20 cellular contexts compared by ENCODE assay signal in genomic region chr2:163649080-163649479, GRCh38.
DNase-seq lines count a peak whose midpoint lies in the region; FAIRE-seq and TF ChIP-seq lines count a peak whose summit lies in the region.
"Had no signal": no experiment of that assay in that cellular context is flagged by ENCODE, and none has a peak within 500 bp of the region (broad histone marks: within the 10 kb centered on the region; RNA-seq: fewer than 3 reads in every experiment).

No MANE protein-coding gene starts in this region.

- no peak overlapping the region for H2BK120ac ChIP-seq in H1 (replicated peaks; ENCODE audit: low read depth, low read length)

- H3K36me3 Mint-ChIP-seq in osteocyte (ENCODE audit: unreplicated experiment): peaks cover 1% of the 10 kb centered on the region
- H3K36me3 Mint-ChIP-seq: immature natural killer cell; stimulated activated naive B cell treated with anti-CD40 and anti-IgM and Interleukin-4, amounts not matched to agents 10 μg/mL and 1 μg/mL and 100 μg/mL, for 72 hours had no signal

- no peak for TF ChIP-seq EP300 in H1 (IDR thresholded peaks at IDR 0.05; ENCODE audit: borderline replicate concordance in 1 of 2, low read depth in 2 of 2, low read length in 2 of 2)

- peaks cover 48% of the 10 kb centered on the region for H3K4me1 Mint-ChIP-seq in osteocyte (ENCODE audit: unreplicated experiment)
- H3K4me1 Mint-ChIP-seq: immature natural killer cell; stimulated activated naive B cell treated with anti-CD40 and anti-IgM and Interleukin-4, amounts not matched to agents 10 μg/mL and 1 μg/mL and 100 μg/mL, for 72 hours had no signal

- H4K20me1 ChIP-seq in H1 (replicated peaks in 1 of 2; ENCODE audit: control insufficient read depth in 1 of 2, insufficient read depth in 2 of 2, low read length in 2 of 2) (no peaks in the 10 kb centered on the region), PC-9 (ENCODE audit: insufficient read depth) (no peaks in the 10 kb centered on the region)

- intact Hi-C loops in PC-9 (cut with micrococcal nuclease; ENCODE audit: unreplicated experiment): no loop called here

- no peak overlapping the region for H3K56ac ChIP-seq in H1 (replicated peaks; ENCODE audit: insufficient read length, low read depth, low read length)

- POLR2A ChIA-PET in H1 (lab: Charles Lee; ENCODE audit: partially characterized antibody) (interaction anchor here (1.1 kb wide), 1 partner anchor 414 kb away, joined by 3 read pairs; no protein-coding TSS in a partner anchor), PC-9 (lab: Charles Lee; ENCODE audit: unreplicated experiment) (no interaction called here)

- no peak for TF ChIP-seq CTCF in H1 (IDR thresholded peaks at IDR 0.05; ENCODE audit: control extremely low read depth in 1 of 3, insufficient read depth in 1 of 3, low read depth in 1 of 3, low read length in 3 of 3)
- no peak for TF ChIP-seq CTCF in osteocyte (IDR thresholded peaks at IDR 0.05)
- no peak for TF ChIP-seq CTCF in PC-9 (conservative IDR thresholded peaks at IDR 0.05)

- H3K4me2 ChIP-seq in H1 (ENCODE audit: insufficient read depth in 1 of 2, low read depth in 2 of 2, low read length in 2 of 2): no peak overlapping the region
- H3K4me2 ChIP-seq in PC-9: no peak overlapping the region
- H3K4me2 ChIP-seq: GM23338, SK-N-SH had no signal

- no peak overlapping the region for H3K9ac ChIP-seq in H1 (replicated peaks in 1 of 4; ENCODE audit: extremely low read depth in 1 of 4, low read depth in 3 of 4, low read length in 3 of 4)
- H3K9ac ChIP-seq: SK-N-SH had no signal

- no peak for TF ChIP-seq RAD21 in H1 (IDR thresholded peaks at IDR 0.05 in 1 of 2, conservative IDR thresholded peaks at IDR 0.05 in 1 of 2; ENCODE audit: low read depth in 2 of 2, low read length in 2 of 2)

- no peaks in the 10 kb centered on the region for H3K9me3 Mint-ChIP-seq in osteocyte (ENCODE audit: unreplicated experiment)
- H3K9me3 Mint-ChIP-seq: GM23338; stimulated activated naive B cell treated with anti-CD40 and anti-IgM and Interleukin-4, amounts not matched to agents 10 μg/mL and 1 μg/mL and 100 μg/mL, for 72 hours had no signal

- no peak overlapping the region for H3K23ac ChIP-seq in H1 (ENCODE audit: insufficient read length)

- FAIRE-seq in H54 (lab: Jason Lieb, UNC): peak; percentile 85
- FAIRE-seq in H1 (lab: Jason Lieb, UNC): no peak
- FAIRE-seq: pancreas had no signal

- no peak overlapping the region for H3K18ac ChIP-seq in H1 (ENCODE audit: extremely low read depth, low read length)

- H3K27ac ChIP-seq in H1 (ENCODE audit: low read depth, low read length) (no peak overlapping the region), PC-9 (no peak overlapping the region)
- H3K27ac ChIP-seq: pancreas, upper lobe of right lung had no signal

- H3K36me3 ChIP-seq in H1 (ENCODE audit: control insufficient read depth in 2 of 4, insufficient read depth in 4 of 4, low read length in 3 of 4): no peaks in the 10 kb centered on the region
- H3K36me3 ChIP-seq in PC-9 (ENCODE audit: low read depth): no peaks in the 10 kb centered on the region
- H3K36me3 ChIP-seq: pancreas, upper lobe of right lung had no signal

- H3K27me3 Mint-ChIP-seq in osteocyte (ENCODE audit: unreplicated experiment): no peaks in the 10 kb centered on the region
- H3K27me3 Mint-ChIP-seq: stimulated activated naive B cell treated with anti-CD40 and anti-IgM and Interleukin-4, amounts not matched to agents 10 μg/mL and 1 μg/mL and 100 μg/mL, for 72 hours had no signal

- H3K79me2 ChIP-seq in H1 (ENCODE audit: control insufficient read depth in 1 of 2, insufficient read depth in 2 of 2, low read length in 2 of 2): peaks cover 0 to 17% of the 10 kb centered on the region in 2 experiments; a peak in 2 of 4 replicates
- no peaks in the 10 kb centered on the region for H3K79me2 ChIP-seq in PC-9 (ENCODE audit: low read depth)

- H4K91ac ChIP-seq in H1 (replicated peaks; ENCODE audit: insufficient read length, low read length): no peak overlapping the region

- H3K27me3 ChIP-seq in H1 (replicated peaks in 1 of 4; ENCODE audit: control insufficient read depth in 3 of 4, extremely low read depth in 1 of 4, insufficient read depth in 3 of 4, low read length in 3 of 4) (no peaks in the 10 kb centered on the region), PC-9 (ENCODE audit: insufficient read depth, low read depth) (no peaks in the 10 kb centered on the region)
- H3K27me3 ChIP-seq: pancreas, upper lobe of right lung had no signal

- no peak overlapping the region for H3K4me3 Mint-ChIP-seq in osteocyte (ENCODE audit: unreplicated experiment)
- H3K4me3 Mint-ChIP-seq: activated T-cell treated with anti-CD3 and anti-CD28 coated beads, Interleukin-2, amount 50 U/mL, for 4 hours; GM23338; immature natural killer cell; stimulated activated naive B cell treated with anti-CD40 and anti-IgM and Interleukin-4, amounts not matched to agents 10 μg/mL and 1 μg/mL and 100 μg/mL, for 72 hours had no signal

- BruUV-seq in PC-9 (replicated peaks; lab: Mats Ljungman, UMichigan): no TSS peak

- WGBS in H1 (ENCODE audit: extremely low coverage in 1 of 2, insufficient coverage in 1 of 2, insufficient read length in 1 of 2, insufficient replicate concordance in 2 of 2, low coverage in 1 of 2, low lambda C conversion rate in 2 of 2, missing lambda C conversion rate in 1 of 2), 2 experiments: 80% methylated on average over 1 of the region's 1 CpG; no CpG with 5 or more reads in 1 of the 2 experiments

- no peaks in the 10 kb centered on the region for H3K79me1 ChIP-seq in H1 (ENCODE audit: low read depth, low read length)

- TF ChIP-seq POLR2A in H54 (IDR thresholded peaks at IDR 0.05; ENCODE audit: low read depth, low read length): no peak
- TF ChIP-seq POLR2A in H1 (IDR thresholded peaks at IDR 0.05; ENCODE audit: control extremely low read depth in 1 of 2, low read depth in 2 of 2, low read length in 2 of 2): no peak

- no peak overlapping the region for H3K14ac ChIP-seq in H1 (ENCODE audit: insufficient read length)

- no peak overlapping the region; the same call in 1 of the 2 replicates for H4K8ac ChIP-seq in H1 (ENCODE audit: extremely low read depth, insufficient read depth, low read length)

- H3K4me1 ChIP-seq in H1 (replicated peaks in 1 of 4; ENCODE audit: control insufficient read depth in 3 of 4, insufficient read depth in 4 of 4, low read length in 3 of 4) (peaks cover 0 to 7% (median 2%) of the 10 kb centered on the region in 4 experiments; a peak in 2 of 7 replicates), PC-9 (replicated peaks; ENCODE audit: insufficient read depth) (no peaks in the 10 kb centered on the region)
- H3K4me1 ChIP-seq: upper lobe of right lung had no signal

- H3K9me2 ChIP-seq in PC-9 (ENCODE audit: insufficient read depth): no peaks in the 10 kb centered on the region
- H3K9me2 ChIP-seq: SK-N-SH had no signal

- H3K9me3 ChIP-seq in H1 (ENCODE audit: insufficient read depth in 2 of 2, low read depth in 1 of 2, low read length in 1 of 2): no peaks in the 10 kb centered on the region
- H3K9me3 ChIP-seq in PC-9 (ENCODE audit: insufficient read depth, low read depth): no peaks in the 10 kb centered on the region; the same call in 1 of the 2 replicates
- H3K9me3 ChIP-seq: pancreas, SK-N-SH, upper lobe of right lung had no signal

- H2BK12ac ChIP-seq in H1 (ENCODE audit: low read depth, low read length): no peak overlapping the region

- no peak overlapping the region for H2BK5ac ChIP-seq in H1 (ENCODE audit: low read depth, low read length)

- H2AFZ ChIP-seq in H1 (ENCODE audit: low read length) (no peak overlapping the region), PC-9 (no peak overlapping the region)
- H2AFZ ChIP-seq: GM23338 had no signal

- H3F3A ChIP-seq in PC-9 (ENCODE audit: insufficient read depth, low read depth): no peaks in the 10 kb centered on the region

- peak overlapping the region; percentile 4 for H3K27ac Mint-ChIP-seq in osteocyte (ENCODE audit: unreplicated experiment)
- H3K27ac Mint-ChIP-seq: GM23338; immature natural killer cell; stimulated activated naive B cell treated with anti-CD40 and anti-IgM and Interleukin-4, amounts not matched to agents 10 μg/mL and 1 μg/mL and 100 μg/mL, for 72 hours had no signal

- no peak overlapping the region for H3K4ac ChIP-seq in H1 (replicated peaks; ENCODE audit: insufficient read length, low read depth, low read length)

- DNase-seq in H54 (ENCODE audit: insufficient read length, low spot score) (no peak), NCI-H69 (lab: John Stamatoyannopoulos, UW) (peak; percentile 36), H1 (ENCODE audit: low read depth in 1 of 2, low spot score in 2 of 2) (no peak), osteocyte (ENCODE audit: extremely low spot score, unreplicated experiment) (no peak), GM19238 (ENCODE audit: insufficient read length, low spot score) (no peak), PC-9 (no peak)
- DNase-seq in activated T-cell treated with anti-CD3 and anti-CD28 coated beads, Interleukin-2, amount 50 U/mL, for 1 hour: no peak
- DNase-seq: activated gamma-delta T cell treated with Interleukin-2 at 50 U/mL for 16 hours; activated T-cell treated with anti-CD3 and anti-CD28 coated beads, Interleukin-2, amount 50 U/mL, for 4 hours; cerebellar nuclear complex; GF-D8; hypothalamus; immature natural killer cell; left colon; NCI-H446 treated with DMSO at 0.1 percent for 48 hours; pancreas; SK-N-SH; stimulated activated naive B cell treated with anti-CD40 and anti-IgM and Interleukin-4, amounts not matched to agents 10 μg/mL and 1 μg/mL and 100 μg/mL, for 72 hours; upper lobe of right lung had no signal

- no peak overlapping the region for H2BK15ac ChIP-seq in H1 (ENCODE audit: low read length)

- no peak overlapping the region for H4K5ac ChIP-seq in H1 (ENCODE audit: insufficient read length, low read depth, low read length)

- no peaks in the 10 kb centered on the region for H3K23me2 ChIP-seq in H1 (ENCODE audit: low read depth, low read length)

- no peak overlapping the region for H3K4me3 ChIP-seq in H1 (ENCODE audit: extremely low read depth in 1 of 4, insufficient read depth in 2 of 4, low read depth in 3 of 4, low read length in 4 of 4)
- no peak overlapping the region for H3K4me3 ChIP-seq in PC-9
- H3K4me3 ChIP-seq: GM23338, pancreas, upper lobe of right lung had no signal

- peak overlapping the region; percentile 65; the same call in 1 of the 2 replicates for H2AK5ac ChIP-seq in H1 (ENCODE audit: low read depth, low read length)

- H2BK20ac ChIP-seq in H1 (ENCODE audit: low read length): no peak overlapping the region

- CTCF ChIA-PET in H1 (lab: Charles Lee; ENCODE audit: partially characterized antibody): no interaction called here
- CTCF ChIA-PET in PC-9 (lab: Charles Lee): no interaction called here

TF ChIP-seq in H1, 55 proteins besides CTCF, POLR2A, EP300 and RAD21:
- no peak for TF ChIP-seq EZH2 (IDR thresholded peaks at IDR 0.05; ENCODE audit: low read depth, low read length, severe bottlenecking)
